Comparison of ENCODE assay signal across 23 cellular contexts in genomic region chr15:77057650-77058049, GRCh38. TPM values are rescaled to one million over a fixed set of nuclear protein-coding genes. Genes with fewer than 3 reads are reported as not detected.
A peak's percentile ranks its signal among the peaks of the same experiment; 100 is the strongest.
DNase-seq lines count a peak whose midpoint lies in the region; ATAC-seq and TF ChIP-seq lines count a peak whose summit lies in the region.
"Had no signal": no experiment of that assay in that cellular context is flagged by ENCODE, and none has a peak within 500 bp of the region (broad histone marks: within the 10 kb centered on the region; RNA-seq: fewer than 3 reads in every experiment).

No MANE protein-coding gene starts in this region.

- H3K79me2 ChIP-seq in PC-3 (ENCODE audit: low read length): peaks cover 64% of the 10 kb centered on the region

- H3F3A ChIP-seq in PC-3 (ENCODE audit: low read length, unreplicated experiment): no peaks in the 10 kb centered on the region

- no peak for DNase-seq in activated naive CD4-positive, alpha-beta T cell treated with anti-CD3 and anti-CD28 coated beads for 36 hours
- DNase-seq in PC-3 (peak; percentile 15), foreskin keratinocyte (peak; percentile 63 to 82), UCSD-AML1 (lab: John Stamatoyannopoulos, UW; ENCODE audit: unreplicated experiment) (no peak), cardiac septum (ENCODE audit: low spot score) (no peak)
- DNase-seq: activated CD8-positive, alpha-beta T cell treated with anti-CD3 and anti-CD28 coated beads, Interleukin-2, amount 10 ng/mL, durations not matched to agents 7 days and 5 days; activated naive CD8-positive, alpha-beta T cell treated with anti-CD3 and anti-CD28 coated beads, Interleukin-2, amount 10 ng/mL, durations not matched to agents 7 days and 5 days; activated T-cell treated with anti-CD3 and anti-CD28 coated beads, Interleukin-2, amount 50 U/mL, for 4 hours; brain microvascular endothelial cell; DMS 273 treated with DMSO at 0.1 percent for 48 hours; NCI-H1694 treated with DMSO at 0.1 percent for 48 hours; NCI-H82; nucleus accumbens; retina; SJCRH30; stimulated activated CD8-positive, alpha-beta memory T cell treated with anti-CD3 and anti-CD28 coated beads, Interleukin-4, amount 100 ng/mL, for 48 hours; WERI-Rb-1 had no signal

- no peak overlapping the region for H3K4me3 ChIP-seq in PC-3 (ENCODE audit: low read length)
- H3K4me3 ChIP-seq: SJCRH30 had no signal

- no peaks in the 10 kb centered on the region for H3K9me2 ChIP-seq in PC-3 (replicated peaks; ENCODE audit: low read length)

- TF ChIP-seq CTCF in PC-3 (conservative IDR thresholded peaks at IDR 0.05; ENCODE audit: low read depth, low read length): no peak
- no peak for TF ChIP-seq CTCF in foreskin keratinocyte (conservative IDR thresholded peaks at IDR 0.05)

- CTCF ChIA-PET in activated naive CD4-positive, alpha-beta T cell treated with anti-CD3 and anti-CD28 coated beads for 36 hours (lab: Charles Lee): interaction anchor here (2.0 to 2.4 kb wide), 2 partner anchors 23 to 35 kb away, joined by 4 to 8 read pairs; no protein-coding TSS in a partner anchor
- CTCF ChIA-PET in PC-3 (lab: Charles Lee): no interaction called here

- H3K27ac ChIP-seq in PC-3 (ENCODE audit: low read length) (no peak overlapping the region), foreskin keratinocyte (no peak overlapping the region)
- H3K27ac ChIP-seq: brain microvascular endothelial cell, SJCRH30, WERI-Rb-1 had no signal

- H3K4me1 Mint-ChIP-seq in activated naive CD4-positive, alpha-beta T cell treated with anti-CD3 and anti-CD28 coated beads, Interleukin-2, amount 50 U/mL, for 24 hours: peaks cover 59% of the 10 kb centered on the region
- H3K4me1 Mint-ChIP-seq in activated naive CD4-positive, alpha-beta T cell treated with anti-CD3 and anti-CD28 coated beads for 36 hours (ENCODE audit: low read depth): peaks cover 27% of the 10 kb centered on the region
- H3K4me1 Mint-ChIP-seq in stimulated activated memory B cell treated with anti-CD40 and anti-IgM and Interleukin-4, amounts not matched to agents 10 μg/mL and 1 μg/mL and 100 μg/mL, for 72 hours: peaks cover 69% of the 10 kb centered on the region

- H3K36me3 Mint-ChIP-seq in activated naive CD4-positive, alpha-beta T cell treated with anti-CD3 and anti-CD28 coated beads, Interleukin-2, amount 50 U/mL, for 24 hours: peaks cover 2% of the 10 kb centered on the region
- H3K36me3 Mint-ChIP-seq in activated naive CD4-positive, alpha-beta T cell treated with anti-CD3 and anti-CD28 coated beads for 36 hours (ENCODE audit: low read depth): peaks cover 4% of the 10 kb centered on the region
- peaks cover 18% of the 10 kb centered on the region for H3K36me3 Mint-ChIP-seq in stimulated activated memory B cell treated with anti-CD40 and anti-IgM and Interleukin-4, amounts not matched to agents 10 μg/mL and 1 μg/mL and 100 μg/mL, for 72 hours

- no peaks in the 10 kb centered on the region for H3K9me3 ChIP-seq in PC-3 (ENCODE audit: low read length)
- H3K9me3 ChIP-seq: SJCRH30 had no signal

- H3K9ac ChIP-seq in PC-3 (ENCODE audit: low read length): no peak overlapping the region

- H3K4me2 ChIP-seq in PC-3 (ENCODE audit: low read length): no peak overlapping the region

- no peak overlapping the region for H2AFZ ChIP-seq in PC-3 (ENCODE audit: low read length)

- H3K27me3 ChIP-seq in PC-3 (ENCODE audit: low read length): no peaks in the 10 kb centered on the region
- no peaks in the 10 kb centered on the region for H3K27me3 ChIP-seq in foreskin keratinocyte
- H3K27me3 ChIP-seq: brain microvascular endothelial cell, SJCRH30 had no signal

- H3K4me1 ChIP-seq in PC-3 (ENCODE audit: insufficient read depth, low read length) (peaks cover 31% of the 10 kb centered on the region), foreskin keratinocyte (peaks cover 17% of the 10 kb centered on the region)

- ATAC-seq in PC-3 (no peak), foreskin keratinocyte (peak; percentile 59), HG02885 (IDR thresholded peaks at IDR 0.05; ENCODE audit: poor library complexity, unreplicated experiment) (no peak)
- no peak for ATAC-seq in stimulated activated memory B cell treated with anti-CD40 and anti-IgM and Interleukin-4, amounts not matched to agents 10 μg/mL and 1 μg/mL and 100 μg/mL, for 72 hours
- ATAC-seq: activated CD8-positive, alpha-beta T cell treated with anti-CD3 and anti-CD28 coated beads, Interleukin-2, amount 10 ng/mL, durations not matched to agents 7 days and 5 days; activated T-cell treated with anti-CD3 and anti-CD28 coated beads, Interleukin-2, amount 50 U/mL, for 4 hours had no signal

- BruUV-seq in PC-3 (replicated peaks; lab: Mats Ljungman, UMichigan): no TSS peak

- no peaks in the 10 kb centered on the region for H3K9me3 Mint-ChIP-seq in activated naive CD4-positive, alpha-beta T cell treated with anti-CD3 and anti-CD28 coated beads, Interleukin-2, amount 50 U/mL, for 24 hours
- H3K9me3 Mint-ChIP-seq in activated naive CD4-positive, alpha-beta T cell treated with anti-CD3 and anti-CD28 coated beads for 36 hours: no peaks in the 10 kb centered on the region
- H3K9me3 Mint-ChIP-seq in stimulated activated memory B cell treated with anti-CD40 and anti-IgM and Interleukin-4, amounts not matched to agents 10 μg/mL and 1 μg/mL and 100 μg/mL, for 72 hours: no peaks in the 10 kb centered on the region
- H3K9me3 Mint-ChIP-seq: activated naive CD8-positive, alpha-beta T cell treated with anti-CD3 and anti-CD28 coated beads, Interleukin-2, amount 10 ng/mL, durations not matched to agents 7 days and 5 days; activated T-cell treated with anti-CD3 and anti-CD28 coated beads, Interleukin-2, amount 50 U/mL, for 4 hours; CD14-positive monocyte; dendritic cell treated with granulocyte-macrophage colony-stimulating factor and Interleukin-4, amounts not matched to agents 40 ng/mL and 50 ng/mL, for 4 days; T-helper 1 cell treated with Interleukin-12 subunit alpha and Interleukin-12 subunit beta and Interleukin-4 antibody, amounts not matched to agents 30 μg/mL and 1 μg/mL, for 36 hours had no signal

- H3K27ac Mint-ChIP-seq in activated naive CD4-positive, alpha-beta T cell treated with anti-CD3 and anti-CD28 coated beads, Interleukin-2, amount 50 U/mL, for 24 hours: peak overlapping the region; percentile 24
- H3K27ac Mint-ChIP-seq in activated naive CD4-positive, alpha-beta T cell treated with anti-CD3 and anti-CD28 coated beads for 36 hours: no peak overlapping the region
- peak overlapping the region; percentile 50 for H3K27ac Mint-ChIP-seq in stimulated activated memory B cell treated with anti-CD40 and anti-IgM and Interleukin-4, amounts not matched to agents 10 μg/mL and 1 μg/mL and 100 μg/mL, for 72 hours
- H3K27ac Mint-ChIP-seq: activated CD8-positive, alpha-beta T cell treated with anti-CD3 and anti-CD28 coated beads, Interleukin-2, amount 10 ng/mL, durations not matched to agents 7 days and 5 days; activated naive CD8-positive, alpha-beta T cell treated with anti-CD3 and anti-CD28 coated beads, Interleukin-2, amount 10 ng/mL, durations not matched to agents 7 days and 5 days; dendritic cell treated with granulocyte-macrophage colony-stimulating factor and Interleukin-4, amounts not matched to agents 40 ng/mL and 50 ng/mL, for 4 days; T-helper 1 cell treated with Interleukin-12 subunit alpha and Interleukin-12 subunit beta and Interleukin-4 antibody, amounts not matched to agents 30 μg/mL and 1 μg/mL, for 36 hours had no signal

- POLR2A ChIA-PET in PC-3 (lab: Charles Lee; ENCODE audit: unreplicated experiment): no interaction called here

- no peaks in the 10 kb centered on the region for H3K27me3 Mint-ChIP-seq in activated naive CD4-positive, alpha-beta T cell treated with anti-CD3 and anti-CD28 coated beads, Interleukin-2, amount 50 U/mL, for 24 hours
- no peaks in the 10 kb centered on the region for H3K27me3 Mint-ChIP-seq in activated naive CD4-positive, alpha-beta T cell treated with anti-CD3 and anti-CD28 coated beads for 36 hours (ENCODE audit: low read depth)
- H3K27me3 Mint-ChIP-seq in stimulated activated memory B cell treated with anti-CD40 and anti-IgM and Interleukin-4, amounts not matched to agents 10 μg/mL and 1 μg/mL and 100 μg/mL, for 72 hours: no peaks in the 10 kb centered on the region
- H3K27me3 Mint-ChIP-seq: activated naive CD8-positive, alpha-beta T cell treated with anti-CD3 and anti-CD28 coated beads, Interleukin-2, amount 10 ng/mL, durations not matched to agents 7 days and 5 days; dendritic cell treated with granulocyte-macrophage colony-stimulating factor and Interleukin-4, amounts not matched to agents 40 ng/mL and 50 ng/mL, for 4 days had no signal

- no peak overlapping the region for H3K4me3 Mint-ChIP-seq in activated naive CD4-positive, alpha-beta T cell treated with anti-CD3 and anti-CD28 coated beads, Interleukin-2, amount 50 U/mL, for 24 hours
- H3K4me3 Mint-ChIP-seq in activated naive CD4-positive, alpha-beta T cell treated with anti-CD3 and anti-CD28 coated beads for 36 hours: no peak overlapping the region
- no peak overlapping the region for H3K4me3 Mint-ChIP-seq in stimulated activated memory B cell treated with anti-CD40 and anti-IgM and Interleukin-4, amounts not matched to agents 10 μg/mL and 1 μg/mL and 100 μg/mL, for 72 hours
- H3K4me3 Mint-ChIP-seq: activated CD8-positive, alpha-beta T cell treated with anti-CD3 and anti-CD28 coated beads, Interleukin-2, amount 10 ng/mL, durations not matched to agents 7 days and 5 days; activated naive CD8-positive, alpha-beta T cell treated with anti-CD3 and anti-CD28 coated beads, Interleukin-2, amount 10 ng/mL, durations not matched to agents 7 days and 5 days; activated T-cell treated with anti-CD3 and anti-CD28 coated beads, Interleukin-2, amount 50 U/mL, for 4 hours; CD14-positive monocyte; dendritic cell treated with granulocyte-macrophage colony-stimulating factor and Interleukin-4, amounts not matched to agents 40 ng/mL and 50 ng/mL, for 4 days; T-helper 1 cell treated with Interleukin-12 subunit alpha and Interleukin-12 subunit beta and Interleukin-4 antibody, amounts not matched to agents 30 μg/mL and 1 μg/mL, for 36 hours had no signal

- H4K20me1 ChIP-seq in PC-3 (ENCODE audit: low read length): no peaks in the 10 kb centered on the region

- H3K36me3 ChIP-seq in PC-3 (ENCODE audit: low read depth, low read length): peaks cover 10% of the 10 kb centered on the region

- intact Hi-C loops in activated naive CD4-positive, alpha-beta T cell treated with anti-CD3 and anti-CD28 coated beads for 36 hours (cut with micrococcal nuclease): no loop called here
- intact Hi-C loops in PC-3 (cut with micrococcal nuclease) (no loop called here), cardiac septum (cut with DNase I) (no loop called here)

RNA-seq across cellular contexts. Expression of gene TSPAN3, which starts 13.3 kb away (rescaled TPM):
- total RNA-seq in activated naive CD4-positive, alpha-beta T cell treated with anti-CD3 and anti-CD28 coated beads for 36 hours: 10 to 100 TPM; 21.9 to 24.9 TPM
- total RNA-seq in PC-3 (2014; rRNA removed): 125 and 140 TPM in 2 replicates
- 107 and 123 TPM in 2 replicates for total RNA-seq in foreskin keratinocyte
- 86.5 and 108 TPM in 2 replicates for polyA plus RNA-seq in foreskin keratinocyte
- total RNA-seq in cardiac septum: 101 TPM

Comparison
In these comparisons a context has a peak if more than half of its experiments do, and no peak if none do; other contexts are left out.
1. DNase-seq: peak in PC-3 (single experiment) and foreskin keratinocyte (2 of 2); none in activated naive CD4-positive, alpha-beta T cell treated with anti-CD3 and anti-CD28 coated beads for 36 hours (single experiment), UCSD-AML1 (single experiment) and cardiac septum (single experiment).